In genomic region chr1:214603819-214604252, GRCh38 we compare ENCODE assay signal across 8 cellular contexts. TPM values are rescaled to one million over a fixed set of nuclear protein-coding genes. Genes with fewer than 3 reads are reported as not detected.
DNase-seq lines count a peak whose midpoint lies in the region; ATAC-seq and TF ChIP-seq lines count a peak whose summit lies in the region.

No MANE protein-coding gene starts in this region.

- H2BK5ac ChIP-seq in neuronal stem cell (ENCODE audit: low read length): peak overlapping the region; percentile 95

- no peak overlapping the region for H4K8ac ChIP-seq in neuronal stem cell (ENCODE audit: low read depth, low read length)

- peak overlapping the region; percentile 23 for H3K18ac ChIP-seq in neuronal stem cell (ENCODE audit: low read length)

- POLR2A ChIA-PET in PC-3 (lab: Charles Lee; ENCODE audit: unreplicated experiment): no interaction called here

- H3K36me3 ChIP-seq in PC-3 (ENCODE audit: low read depth, low read length): no peaks in the 10 kb centered on the region
- peaks cover 4 to 31% of the 10 kb centered on the region in 2 donors for H3K36me3 ChIP-seq in neuronal stem cell (replicated peaks in 1 of 2; ENCODE audit: control insufficient read depth in 2 of 2, insufficient read depth in 2 of 2, low read length in 2 of 2)

- H3K4me1 ChIP-seq in PC-3 (ENCODE audit: insufficient read depth, low read length) (peaks cover 16% of the 10 kb centered on the region), neuronal stem cell (ENCODE audit: control insufficient read depth in 2 of 2, insufficient read depth in 1 of 2, low read depth in 1 of 2, low read length in 2 of 2) (no peaks in the 10 kb centered on the region)

- ATAC-seq in activated T-cell treated with anti-CD3 and anti-CD28 coated beads, Interleukin-2, amount 50 U/mL, for 4 hours: no peak
- peak; percentile 20 for ATAC-seq in PC-3
- no peak for ATAC-seq in effector memory CD8-positive, alpha-beta T cell (replicated peaks)
- ATAC-seq in left lobe of liver: no peak

- no peak for DNase-seq in activated T-cell treated with anti-CD3 and anti-CD28 coated beads, Interleukin-2, amount 50 U/mL, for 4 hours
- no peak for DNase-seq in activated T-cell treated with anti-CD3 and anti-CD28 coated beads, Interleukin-2, amount 50 U/mL, for 1 hour
- DNase-seq in PC-3 (no peak), neuronal stem cell (ENCODE audit: low spot score) (no peak), left lobe of liver (ENCODE audit: low spot score) (no peak)
- DNase-seq in effector memory CD8-positive, alpha-beta T cell: no peak
- DNase-seq in activated CD4-positive, alpha-beta T cell treated with anti-CD3 and anti-CD28 coated beads for 1 hour: no peak
- no peak for DNase-seq in effector CD4-positive, alpha-beta T cell

- H2AFZ ChIP-seq in PC-3 (ENCODE audit: low read length) (peak overlapping the region; percentile 91), neuronal stem cell (ENCODE audit: low read length) (peak overlapping the region; percentile 93)

- no peak overlapping the region for H3K4ac ChIP-seq in neuronal stem cell (ENCODE audit: low read length)

- no peaks in the 10 kb centered on the region for H3K9me2 ChIP-seq in PC-3 (replicated peaks; ENCODE audit: low read length)

- peak overlapping the region; percentile 64 for H3K27ac ChIP-seq in PC-3 (ENCODE audit: low read length)
- H3K27ac ChIP-seq in neuronal stem cell (replicated peaks; ENCODE audit: low read length): no peak overlapping the region

- H3K27ac Mint-ChIP-seq in effector memory CD8-positive, alpha-beta T cell: peak overlapping the region; percentile 53 to 92

- H2AK5ac ChIP-seq in neuronal stem cell (ENCODE audit: low read depth, low read length): no peak overlapping the region

- H3K9ac ChIP-seq in PC-3 (ENCODE audit: low read length): peak overlapping the region; percentile 85
- peak overlapping the region; percentile 75 for H3K9ac ChIP-seq in neuronal stem cell (ENCODE audit: low read depth, low read length, poor library complexity)

- BruUV-seq in PC-3 (replicated peaks; lab: Mats Ljungman, UMichigan): no TSS peak

- H2BK120ac ChIP-seq in neuronal stem cell (ENCODE audit: low read depth, low read length): no peak overlapping the region

- H3K9me3 ChIP-seq in PC-3 (ENCODE audit: low read length) (no peaks in the 10 kb centered on the region), neuronal stem cell (replicated peaks in 1 of 2; ENCODE audit: control insufficient read depth in 2 of 2, insufficient read depth in 1 of 2, low read depth in 1 of 2, low read length in 2 of 2) (peaks cover 0 to 10% of the 10 kb centered on the region in 2 donors)

- H3K4me3 ChIP-seq in PC-3 (ENCODE audit: low read length) (peak overlapping the region; percentile 93), neuronal stem cell (ENCODE audit: low read length in 2 of 2) (peak overlapping the region; percentile 99)

- H3K23ac ChIP-seq in neuronal stem cell (ENCODE audit: low read depth, low read length, poor library complexity): no peak overlapping the region

- no peaks in the 10 kb centered on the region for H3K9me3 Mint-ChIP-seq in activated T-cell treated with anti-CD3 and anti-CD28 coated beads, Interleukin-2, amount 50 U/mL, for 4 hours
- no peaks in the 10 kb centered on the region for H3K9me3 Mint-ChIP-seq in effector memory CD8-positive, alpha-beta T cell

- no peak for TF ChIP-seq CTCF in PC-3 (conservative IDR thresholded peaks at IDR 0.05; ENCODE audit: low read depth, low read length)

- no peaks in the 10 kb centered on the region for H3K36me3 Mint-ChIP-seq in activated T-cell treated with anti-CD3 and anti-CD28 coated beads, Interleukin-2, amount 50 U/mL, for 4 hours (ENCODE audit: insufficient read depth)
- peaks cover 12% of the 10 kb centered on the region for H3K36me3 Mint-ChIP-seq in effector memory CD8-positive, alpha-beta T cell (ENCODE audit: insufficient read depth)

- H3K79me2 ChIP-seq in PC-3 (ENCODE audit: low read length): peaks cover 53% of the 10 kb centered on the region

- no CpG with 5 or more reads among the region's 11 CpGs for WGBS in neuronal stem cell (ENCODE audit: extremely low coverage in 2 of 2, insufficient read length in 2 of 2, insufficient replicate concordance in 1 of 2), 2 donors

- H3K4me2 ChIP-seq in PC-3 (ENCODE audit: low read length) (peak overlapping the region; percentile 93), neuronal stem cell (ENCODE audit: insufficient read depth, low read length, poor library complexity, severe bottlenecking) (peak overlapping the region; percentile 61)

- H3K27me3 ChIP-seq in PC-3 (ENCODE audit: low read length) (no peaks in the 10 kb centered on the region), neuronal stem cell (ENCODE audit: control insufficient read depth in 3 of 3, insufficient read depth in 3 of 3, low read depth in 1 of 3, low read length in 3 of 3) (no peaks in the 10 kb centered on the region)

- no peaks in the 10 kb centered on the region for H3K27me3 Mint-ChIP-seq in activated T-cell treated with anti-CD3 and anti-CD28 coated beads, Interleukin-2, amount 50 U/mL, for 4 hours (ENCODE audit: low read depth)
- H3K27me3 Mint-ChIP-seq in effector memory CD8-positive, alpha-beta T cell: no peaks in the 10 kb centered on the region

- no peak overlapping the region for H2BK15ac ChIP-seq in neuronal stem cell (ENCODE audit: low read length)

- 0 out of 2 replicates have a peak, but pooled peaks cover 5% of the 10 kb centered on the region for H4K20me1 ChIP-seq in PC-3 (ENCODE audit: low read length)

- H3K79me1 ChIP-seq in neuronal stem cell (ENCODE audit: low read depth, low read length): peaks cover 11% of the 10 kb centered on the region

- intact Hi-C loops in PC-3 (cut with micrococcal nuclease): loop anchor here (1.0 kb wide), 1 partner anchor 8 kb away; no protein-coding TSS in a partner anchor

- H2BK12ac ChIP-seq in neuronal stem cell (ENCODE audit: low read length): no peak overlapping the region

- H3K4me3 Mint-ChIP-seq in activated T-cell treated with anti-CD3 and anti-CD28 coated beads, Interleukin-2, amount 50 U/mL, for 4 hours: peak overlapping the region; percentile 93
- peak overlapping the region; percentile 87 to 96 for H3K4me3 Mint-ChIP-seq in effector memory CD8-positive, alpha-beta T cell

- peaks cover 12% of the 10 kb centered on the region for H3K4me1 Mint-ChIP-seq in activated T-cell treated with anti-CD3 and anti-CD28 coated beads, Interleukin-2, amount 50 U/mL, for 4 hours (ENCODE audit: low read depth)
- H3K4me1 Mint-ChIP-seq in effector memory CD8-positive, alpha-beta T cell (ENCODE audit: low read depth in 2 of 2): peaks cover 11% of the 10 kb centered on the region in 2 donors

- no peak overlapping the region for H4K91ac ChIP-seq in neuronal stem cell (ENCODE audit: low read depth, low read length, poor library complexity)

- H3K14ac ChIP-seq in neuronal stem cell (ENCODE audit: low read length): peak overlapping the region; percentile 48

- CTCF ChIA-PET in PC-3 (lab: Charles Lee): no interaction called here

- no peaks in the 10 kb centered on the region for H3F3A ChIP-seq in PC-3 (ENCODE audit: low read length, unreplicated experiment)

RNA-seq across cellular contexts. Expression of gene CENPF, which starts 0.8 kb away (rescaled TPM):
- 1 to 10 TPM; 3.5 to 4.6 (median 3.5) TPM for total RNA-seq in activated T-cell treated with anti-CD3 and anti-CD28 coated beads, Interleukin-2, amount 50 U/mL, for 4 hours
- total RNA-seq in PC-3 (2014; rRNA removed): 92.6 and 101 TPM in 2 replicates
- polyA plus RNA-seq in neuronal stem cell (2013, experiment 1 of 2): 90.7 TPM
- 86.0 TPM for polyA plus RNA-seq in neuronal stem cell (2013, experiment 2 of 2)
- 1.1 TPM for total RNA-seq in left lobe of liver

RNA-seq across cellular contexts. Expression of gene PTPN14, which starts 52.4 kb away (rescaled TPM):
- 1 to 10 TPM; 1.3 to 3.1 (median 1.8) TPM for total RNA-seq in activated T-cell treated with anti-CD3 and anti-CD28 coated beads, Interleukin-2, amount 50 U/mL, for 4 hours
- total RNA-seq in PC-3 (2014; rRNA removed) (12.6 and 17.1 TPM in 2 replicates), left lobe of liver (3.2 TPM)
- polyA plus RNA-seq in neuronal stem cell (2013, experiment 1 of 2): 10.2 TPM
- 11.0 TPM for polyA plus RNA-seq in neuronal stem cell (2013, experiment 2 of 2)

Comparison
In these comparisons a context has a peak if more than half of its experiments do, and no peak if none do; other contexts are left out.
1. RNA of gene CENPF, which starts 0.8 kb away (total RNA-seq): 92.6 to 101 TPM in PC-3; 3.5 to 4.6 TPM in activated T-cell treated with anti-CD3 and anti-CD28 coated beads, Interleukin-2, amount 50 U/mL, for 4 hours and 1.1 TPM in left lobe of liver (single experiment); every median in the first group is over 10 times any median in the second.